ENCODE assay signal across 9 cellular contexts in the genomic region with DNA sequence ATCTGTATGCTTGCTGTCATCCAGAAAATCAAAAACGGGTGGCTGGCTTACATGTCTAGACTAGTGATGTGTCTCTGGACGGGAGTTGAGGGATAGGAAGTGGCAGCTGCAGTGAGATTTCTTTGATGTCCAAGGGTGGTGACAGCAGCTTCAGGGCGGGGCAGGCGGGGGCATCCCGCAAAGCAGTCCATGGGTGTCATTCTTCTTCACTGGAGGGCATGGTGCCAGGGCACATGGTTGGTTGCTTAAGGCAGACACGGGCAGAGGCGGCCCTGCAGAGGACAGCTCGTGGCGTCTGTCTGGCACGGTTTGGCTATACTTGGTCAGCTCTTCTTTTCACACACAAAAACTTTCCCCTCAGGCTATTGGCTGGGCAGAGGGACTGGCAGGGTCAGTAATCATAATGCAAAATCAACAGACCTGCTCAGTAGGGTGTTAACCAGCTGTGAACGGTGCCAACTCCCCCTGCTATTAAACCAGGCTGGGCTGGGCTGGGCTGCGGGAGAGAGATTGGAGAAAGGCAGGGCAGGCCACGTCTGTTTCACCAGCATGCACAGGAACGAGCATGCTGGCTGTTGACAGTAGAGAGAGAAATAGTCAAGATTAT.
DNase-seq lines count a peak whose midpoint lies in the region; ATAC-seq, FAIRE-seq and TF ChIP-seq lines count a peak whose summit lies in the region.
"Had no signal": no experiment of that assay in that cellular context is flagged by ENCODE, and none has a peak within 500 bp of the region (broad histone marks: within the 10 kb centered on the region; RNA-seq: fewer than 3 reads in every experiment).

No MANE protein-coding gene starts in this region.

- WGBS in transverse colon (ENCODE audit: low coverage in 1 of 2), 2 donors, result 33 to 43% methylated on average over 5 to 14 of the region's 14 CpGs

- TF ChIP-seq EP300 in transverse colon (IDR thresholded peaks at IDR 0.05; ENCODE audit: low read depth), result no peak

- H3K4me2 ChIP-seq in astrocyte (ENCODE audit: low read length), result peak overlapping the region; percentile 35

- H3K9ac ChIP-seq in astrocyte (ENCODE audit: low read length), result no peak overlapping the region

- H3K27me3 ChIP-seq in astrocyte (ENCODE audit: insufficient read depth, low read length) (no peaks in the 10 kb centered on the region), kidney epithelial cell (ENCODE audit: control insufficient read depth, insufficient read depth, low read length) (no peaks in the 10 kb centered on the region), transverse colon (no peaks in the 10 kb centered on the region)

- TF ChIP-seq CTCF in astrocyte (IDR thresholded peaks at IDR 0.05; ENCODE audit: insufficient read depth, low read depth, low read length) (no peak), kidney epithelial cell (IDR thresholded peaks at IDR 0.05; ENCODE audit: insufficient read depth, low read length, poor library complexity, severe bottlenecking) (no peak), transverse colon (IDR thresholded peaks at IDR 0.05) (no peak)

- DNase-seq in NCI-H1092 (lab: John Stamatoyannopoulos, UW) (peak; percentile 3), astrocyte (ENCODE audit: low read depth) (no peak), kidney epithelial cell (ENCODE audit: low read depth) (peak; percentile 7), transverse colon (peak; percentile 55), KBM-7 (no peak), COLO829 (ENCODE audit: low spot score) (no peak)
- DNase-seq: T-helper 9 cell had no signal

- H3K9me3 ChIP-seq in astrocyte (ENCODE audit: insufficient read depth, low read depth, low read length) (no peaks in the 10 kb centered on the region), transverse colon (no peaks in the 10 kb centered on the region)

- no peak for TF ChIP-seq POLR2A in transverse colon (IDR thresholded peaks at IDR 0.05)

- no peaks in the 10 kb centered on the region for H3K36me3 ChIP-seq in astrocyte (ENCODE audit: insufficient read depth, low read length)
- no peaks in the 10 kb centered on the region for H3K36me3 ChIP-seq in kidney epithelial cell (ENCODE audit: control insufficient read depth, insufficient read depth, low read length)
- no peaks in the 10 kb centered on the region for H3K36me3 ChIP-seq in transverse colon

- no peaks in the 10 kb centered on the region for H3K27me3 Mint-ChIP-seq in astrocyte (ENCODE audit: low read depth, unreplicated experiment)

- H3K4me1 ChIP-seq in astrocyte (ENCODE audit: insufficient read depth, low read length), result no peaks in the 10 kb centered on the region
- H3K4me1 ChIP-seq in transverse colon, result peaks cover 0 to 3% (median 0%) of the 10 kb centered on the region in 4 donors

- no peak overlapping the region for H3K4me3 Mint-ChIP-seq in astrocyte (ENCODE audit: unreplicated experiment)
- H3K4me3 Mint-ChIP-seq: activated naive CD8-positive, alpha-beta T cell had no signal

- H3K4me1 Mint-ChIP-seq in astrocyte (ENCODE audit: low read depth, unreplicated experiment), result no peaks in the 10 kb centered on the region

- ATAC-seq in HG03108 (IDR thresholded peaks at IDR 0.05; ENCODE audit: unreplicated experiment), result no peak

- H3K27ac ChIP-seq in astrocyte (ENCODE audit: low read depth, low read length) (no peak overlapping the region), transverse colon (no peak overlapping the region)

- in situ Hi-C loops in transverse colon (cut with MboI; ENCODE audit: low pct_ligation_motif_present in 1 of 4, low pct_unique_long_range_greater_than_20kb in 1 of 4, low sequenced_read_pairs in 3 of 4), result no loop called here
- in situ Hi-C loops in KBM-7 (cut with MboI; ENCODE audit: low pct_unique_long_range_greater_than_20kb, low sequenced_read_pairs), result no loop called here

- no peak overlapping the region for H2AFZ ChIP-seq in astrocyte (ENCODE audit: low read depth, low read length)

- H3K36me3 Mint-ChIP-seq in astrocyte (ENCODE audit: low read depth, unreplicated experiment), result no peaks in the 10 kb centered on the region
- H3K36me3 Mint-ChIP-seq: activated naive CD8-positive, alpha-beta T cell had no signal

- no peak for FAIRE-seq in astrocyte (lab: Jason Lieb, UNC)

- H4K20me1 ChIP-seq in astrocyte (ENCODE audit: insufficient read depth, low read length), result no peaks in the 10 kb centered on the region

- no peaks in the 10 kb centered on the region for H3K79me2 ChIP-seq in astrocyte (ENCODE audit: insufficient read depth, low read length)

- no peaks in the 10 kb centered on the region for H3K9me3 Mint-ChIP-seq in astrocyte (ENCODE audit: unreplicated experiment)

- H3K4me3 ChIP-seq in astrocyte (ENCODE audit: insufficient read depth, low read depth, low read length), result no peak overlapping the region
- H3K4me3 ChIP-seq in kidney epithelial cell (ENCODE audit: low read depth, low read length), result no peak overlapping the region
- H3K4me3 ChIP-seq in transverse colon, result no peak overlapping the region

- no peak overlapping the region for H3K27ac Mint-ChIP-seq in astrocyte (ENCODE audit: unreplicated experiment)
- H3K27ac Mint-ChIP-seq: activated naive CD8-positive, alpha-beta T cell had no signal

- intact Hi-C loops in transverse colon (cut with DNase I; ENCODE audit: low total_unique reads), result no loop called here

Comparison
In these comparisons a context has a peak if more than half of its experiments do, and no peak if none do; other contexts are left out.
1. DNase-seq: peak in NCI-H1092 (single experiment), kidney epithelial cell (single experiment) and transverse colon (single experiment); none in astrocyte (single experiment), KBM-7 (single experiment) and COLO829 (single experiment).